8 cellular contexts compared by ENCODE assay signal in genomic region chr1:33152685-33153432, GRCh38.
DNase-seq lines count a peak whose midpoint lies in the region; ATAC-seq and TF ChIP-seq lines count a peak whose summit lies in the region.

No MANE protein-coding gene starts in this region.

- H3K4me3 ChIP-seq in fibroblast of pulmonary artery (replicated peaks; ENCODE audit: low read depth, low read length): no peak overlapping the region

- DNase-seq in GM04503 (ENCODE audit: low read depth) (peak; percentile 51), NCI-H526 (lab: John Stamatoyannopoulos, UW) (peak; percentile 72 to 88), fibroblast of pulmonary artery (ENCODE audit: low read depth) (peak; percentile 85), posterior cingulate gyrus (peak; percentile 50 to 94 (median 68)), NCI-H146 (lab: John Stamatoyannopoulos, UW) (no peak), COR-L47 (lab: John Stamatoyannopoulos, UW) (no peak)

- intact Hi-C loops in posterior cingulate gyrus (cut with DNase I): loop anchor here (1.0 kb wide), 1 partner anchor 8 kb away; no protein-coding TSS in a partner anchor

- TF ChIP-seq CTCF in fibroblast of pulmonary artery (IDR thresholded peaks at IDR 0.05; ENCODE audit: low read length, missing control alignments): no peak

- no peak for ATAC-seq in GM18861 (IDR thresholded peaks at IDR 0.05; ENCODE audit: unreplicated experiment)
- ATAC-seq in HG03175 (IDR thresholded peaks at IDR 0.05; ENCODE audit: unreplicated experiment): no peak

Comparison
In these comparisons a context has a peak if more than half of its experiments do, and no peak if none do; other contexts are left out.
1. DNase-seq: peak in GM04503 (single experiment), NCI-H526 (2 of 2), fibroblast of pulmonary artery (single experiment) and posterior cingulate gyrus (10 of 10); none in NCI-H146 (single experiment) and COR-L47 (single experiment).